15 cellular contexts compared by ENCODE assay signal in the genomic region with DNA sequence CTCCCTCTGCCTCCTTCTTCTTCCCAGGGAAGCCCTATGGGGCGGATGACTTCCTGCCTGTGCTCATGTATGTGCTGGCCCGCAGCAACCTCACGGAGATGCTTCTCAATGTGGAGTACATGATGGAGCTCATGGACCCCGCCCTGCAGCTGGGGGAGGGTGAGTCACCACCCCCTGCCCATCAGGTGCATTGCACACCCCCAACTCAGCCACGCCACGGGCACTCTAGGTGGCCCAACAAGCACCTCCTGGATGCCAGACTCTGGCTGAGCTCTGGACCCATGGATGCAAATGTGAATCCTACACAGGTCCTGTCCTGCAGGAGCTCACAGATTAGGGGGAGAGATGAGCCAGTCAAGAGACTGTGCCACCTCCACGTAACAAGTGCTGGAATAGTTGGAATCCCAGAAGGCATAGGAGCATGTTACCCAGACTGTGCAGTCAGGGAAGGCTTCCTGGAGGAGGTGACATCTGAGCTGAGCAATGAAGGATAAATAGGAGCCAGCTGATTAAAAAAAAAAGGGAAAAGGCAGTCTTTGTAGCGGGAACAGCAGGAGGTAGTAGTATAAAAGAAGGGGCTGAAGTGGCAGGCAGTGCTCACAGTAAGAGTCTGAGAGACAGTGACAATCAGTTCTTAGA.
DNase-seq lines count a peak whose midpoint lies in the region; ATAC-seq and TF ChIP-seq lines count a peak whose summit lies in the region.
"Had no signal": no experiment of that assay in that cellular context is flagged by ENCODE, and none has a peak within 500 bp of the region (broad histone marks: within the 10 kb centered on the region; RNA-seq: fewer than 3 reads in every experiment).

No MANE protein-coding gene starts in this region.

- H3K4me1 ChIP-seq in left lung = peaks cover 0 to 39% of the 10 kb centered on the region in 2 donors
- H3K4me1 ChIP-seq in aorta (ENCODE audit: control insufficient read depth in 1 of 2, insufficient read depth in 2 of 2, low read length in 2 of 2) = no peaks in the 10 kb centered on the region

- H3K27ac ChIP-seq in left lung (peak overlapping the region in 1 of 2 donors; percentile 70), aorta (ENCODE audit: low read depth in 1 of 2, low read length in 2 of 2) (no peak overlapping the region), WERI-Rb-1 (no peak overlapping the region)
- H3K27ac ChIP-seq: GM23248 had no signal

- no peaks in the 10 kb centered on the region for H3K27me3 Mint-ChIP-seq in stimulated activated naive CD8-positive, alpha-beta T cell treated with anti-CD3 and anti-CD28 coated beads, Interleukin-15, Interleukin-2, amounts not matched to agents 100 ng/mL and 50 ng/mL, for 24 hours
- no peaks in the 10 kb centered on the region for H3K27me3 Mint-ChIP-seq in activated CD4-positive, alpha-beta memory T cell treated with anti-CD3 and anti-CD28 coated beads, Interleukin-2, amount 10 ng/mL, durations not matched to agents 7 days and 5 days

- peaks cover 95% of the 10 kb centered on the region for H3K4me1 Mint-ChIP-seq in stimulated activated naive CD8-positive, alpha-beta T cell treated with anti-CD3 and anti-CD28 coated beads, Interleukin-15, Interleukin-2, amounts not matched to agents 100 ng/mL and 50 ng/mL, for 24 hours (ENCODE audit: low read depth)
- H3K4me1 Mint-ChIP-seq in activated CD4-positive, alpha-beta memory T cell treated with anti-CD3 and anti-CD28 coated beads, Interleukin-2, amount 10 ng/mL, durations not matched to agents 7 days and 5 days = peaks cover 35% of the 10 kb centered on the region

- ATAC-seq in stimulated activated naive CD8-positive, alpha-beta T cell treated with anti-CD3 and anti-CD28 coated beads, Interleukin-15, Interleukin-2, amounts not matched to agents 100 U/mL and 50 U/mL, for 24 hours = no peak
- ATAC-seq in left lung (no peak), aorta (ENCODE audit: low FRiP score) (no peak), HG02588 (IDR thresholded peaks at IDR 0.05; ENCODE audit: unreplicated experiment) (no peak)

- POLR2A ChIA-PET in activated CD4-positive, alpha-beta memory T cell treated with anti-CD3 and anti-CD28 coated beads, Interleukin-2, amount 10 ng/mL, durations not matched to agents 7 days and 5 days (lab: Charles Lee) = interaction anchor here (1.4 kb wide), 1 partner anchor 63 kb away, joined by 3 read pairs; no protein-coding TSS in a partner anchor

- TF ChIP-seq CTCF in left lung (IDR thresholded peaks at IDR 0.05) (no peak), WERI-Rb-1 (IDR thresholded peaks at IDR 0.05; ENCODE audit: low read depth, low read length) (no peak)

- peak overlapping the region; percentile 42 for H3K4me3 Mint-ChIP-seq in stimulated activated naive CD8-positive, alpha-beta T cell treated with anti-CD3 and anti-CD28 coated beads, Interleukin-15, Interleukin-2, amounts not matched to agents 100 ng/mL and 50 ng/mL, for 24 hours
- H3K4me3 Mint-ChIP-seq in activated CD4-positive, alpha-beta memory T cell treated with anti-CD3 and anti-CD28 coated beads, Interleukin-2, amount 10 ng/mL, durations not matched to agents 7 days and 5 days = no peak overlapping the region

- peaks cover 84% of the 10 kb centered on the region for H3K36me3 Mint-ChIP-seq in stimulated activated naive CD8-positive, alpha-beta T cell treated with anti-CD3 and anti-CD28 coated beads, Interleukin-15, Interleukin-2, amounts not matched to agents 100 ng/mL and 50 ng/mL, for 24 hours (ENCODE audit: low read depth)
- peaks cover 61% of the 10 kb centered on the region for H3K36me3 Mint-ChIP-seq in activated CD4-positive, alpha-beta memory T cell treated with anti-CD3 and anti-CD28 coated beads, Interleukin-2, amount 10 ng/mL, durations not matched to agents 7 days and 5 days (ENCODE audit: low read depth)

- H3K27ac Mint-ChIP-seq in stimulated activated naive CD8-positive, alpha-beta T cell treated with anti-CD3 and anti-CD28 coated beads, Interleukin-15, Interleukin-2, amounts not matched to agents 100 ng/mL and 50 ng/mL, for 24 hours = peak overlapping the region; percentile 97
- H3K27ac Mint-ChIP-seq in activated CD4-positive, alpha-beta memory T cell treated with anti-CD3 and anti-CD28 coated beads, Interleukin-2, amount 10 ng/mL, durations not matched to agents 7 days and 5 days = peak overlapping the region; percentile 53

- H3K9me3 Mint-ChIP-seq in stimulated activated naive CD8-positive, alpha-beta T cell treated with anti-CD3 and anti-CD28 coated beads, Interleukin-15, Interleukin-2, amounts not matched to agents 100 ng/mL and 50 ng/mL, for 24 hours = no peaks in the 10 kb centered on the region
- H3K9me3 Mint-ChIP-seq in activated CD4-positive, alpha-beta memory T cell treated with anti-CD3 and anti-CD28 coated beads, Interleukin-2, amount 10 ng/mL, durations not matched to agents 7 days and 5 days = no peaks in the 10 kb centered on the region

- H3K36me3 ChIP-seq in left lung (peaks cover 0 to 87% of the 10 kb centered on the region in 2 donors), aorta (ENCODE audit: control insufficient read depth in 1 of 2, insufficient read depth in 2 of 2, low read length in 1 of 2) (peaks cover 3 to 4% of the 10 kb centered on the region in 2 donors), WERI-Rb-1 (peaks cover 22% of the 10 kb centered on the region)

- H3K27me3 ChIP-seq in left lung = no peaks in the 10 kb centered on the region
- H3K27me3 ChIP-seq in aorta (ENCODE audit: control insufficient read depth in 1 of 2, insufficient read depth in 2 of 2, low read length in 1 of 2) = no peaks in the 10 kb centered on the region
- no peaks in the 10 kb centered on the region for H3K27me3 ChIP-seq in WERI-Rb-1 (ENCODE audit: insufficient read depth, low read depth, severe bottlenecking)
- H3K27me3 ChIP-seq: heart right ventricle had no signal

- no peak overlapping the region for H3K4me3 ChIP-seq in left lung
- no peak overlapping the region for H3K4me3 ChIP-seq in aorta (ENCODE audit: low read length in 2 of 2)
- H3K4me3 ChIP-seq in WERI-Rb-1 (ENCODE audit: low read depth, low read length) = no peak overlapping the region
- H3K4me3 ChIP-seq: GM23248, heart right ventricle had no signal

- H3K9me3 ChIP-seq in left lung = no peaks in the 10 kb centered on the region
- H3K9me3 ChIP-seq in aorta (ENCODE audit: control insufficient read depth, low read length) = no peaks in the 10 kb centered on the region
- H3K9me3 ChIP-seq in WERI-Rb-1 (ENCODE audit: severe bottlenecking) = no peaks in the 10 kb centered on the region

- 90 to 94% methylated on average over 8 of the region's 8 CpGs for WGBS in aorta, 2 donors

- intact Hi-C loops in left lung (cut with DNase I) (loop anchor here in 1 of 2 donors (10.0 kb wide), 1 partner anchor 92 kb away; no protein-coding TSS in a partner anchor), aorta (cut with DNase I) (no loop called here)

- no peak for DNase-seq in stimulated activated naive CD8-positive, alpha-beta T cell treated with anti-CD3 and anti-CD28 coated beads, Interleukin-15, Interleukin-2, amounts not matched to agents 100 U/mL and 50 U/mL, for 24 hours
- no peak for DNase-seq in activated CD4-positive, alpha-beta memory T cell treated with anti-CD3 and anti-CD28 coated beads, Interleukin-2, amount 10 ng/mL, durations not matched to agents 7 days and 5 days
- DNase-seq in left lung = peak; percentile 31 to 64
- peak; percentile 49 to 67 for DNase-seq in aorta
- no peak for DNase-seq in mesenteric fat pad (ENCODE audit: low spot score)
- DNase-seq in WERI-Rb-1 = no peak
- DNase-seq: cerebellar nuclear complex, EL, GM23248, heart right ventricle, KG1, NCI-H146, NCI-H510A had no signal

- CTCF ChIA-PET in activated CD4-positive, alpha-beta memory T cell treated with anti-CD3 and anti-CD28 coated beads, Interleukin-2, amount 10 ng/mL, durations not matched to agents 7 days and 5 days (lab: Charles Lee) = interaction anchor here (0.8 to 2.4 kb wide), 2 partner anchors 10 to 63 kb away, joined by 3 to 9 read pairs; no protein-coding TSS in a partner anchor

Comparison
In these comparisons a context has a peak if more than half of its experiments do, and no peak if none do; other contexts are left out.
1. DNase-seq: peak in left lung (2 of 2) and aorta (2 of 2); none in stimulated activated naive CD8-positive, alpha-beta T cell treated with anti-CD3 and anti-CD28 coated beads, Interleukin-15, Interleukin-2, amounts not matched to agents 100 U/mL and 50 U/mL, for 24 hours (single experiment), activated CD4-positive, alpha-beta memory T cell treated with anti-CD3 and anti-CD28 coated beads, Interleukin-2, amount 10 ng/mL, durations not matched to agents 7 days and 5 days (single experiment), mesenteric fat pad (single experiment) and WERI-Rb-1 (single experiment).